11 cellular contexts compared by ENCODE assay signal in the genomic region with DNA sequence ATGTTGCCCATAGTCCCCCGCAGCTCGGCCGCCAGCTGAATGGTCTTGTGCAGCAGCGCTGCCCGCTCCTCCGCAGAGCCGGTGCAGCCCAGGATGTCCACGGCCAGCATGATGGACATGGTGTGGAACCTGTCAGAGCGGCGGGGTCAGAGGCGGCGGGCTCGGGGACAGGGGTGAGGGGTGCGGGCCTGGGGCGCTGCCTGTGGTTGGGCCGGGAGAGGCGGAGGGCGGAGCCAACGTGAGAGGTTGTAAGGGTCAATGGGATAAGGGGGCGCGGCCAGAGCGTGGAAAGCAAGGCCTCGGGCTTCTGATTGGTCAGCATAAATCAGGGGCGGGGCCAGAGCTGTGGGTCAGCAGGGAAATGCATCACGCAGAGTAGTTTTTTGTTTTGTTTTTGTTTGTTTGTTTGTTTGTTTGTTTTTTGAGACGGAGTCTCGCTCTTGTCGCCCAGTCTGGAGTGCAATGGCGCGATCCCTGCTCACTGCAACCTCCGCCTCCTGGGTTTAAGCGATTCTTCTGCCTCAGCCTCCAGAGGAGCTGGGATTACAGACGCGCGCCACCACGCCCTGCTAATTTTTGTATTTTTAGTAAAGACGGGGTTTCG. TPM values are rescaled to one million over a fixed set of nuclear protein-coding genes. Genes with fewer than 3 reads are reported as not detected.
DNase-seq lines count a peak whose midpoint lies in the region; ATAC-seq, FAIRE-seq and TF ChIP-seq lines count a peak whose summit lies in the region.
"Had no signal": no experiment of that assay in that cellular context is flagged by ENCODE, and none has a peak within 500 bp of the region (broad histone marks: within the 10 kb centered on the region; RNA-seq: fewer than 3 reads in every experiment).

No MANE protein-coding gene starts in this region.

- no peaks in the 10 kb centered on the region for H4K20me1 ChIP-seq in GM12878 (ENCODE audit: control insufficient read depth, insufficient read depth)

- no peaks in the 10 kb centered on the region for H3K9me3 Mint-ChIP-seq in osteocyte (ENCODE audit: unreplicated experiment)

- peak; percentile 37; the same call in 1 of the 2 replicates for TF ChIP-seq POLR2A in GM12878 (IDR thresholded peaks at IDR 0.05; ENCODE audit: low read depth, low read length)

- peak; percentile 95 for DNase-seq in G401 (ENCODE audit: low spot score)
- DNase-seq in GM12878 (ENCODE audit: low read depth, low spot score), result no peak
- DNase-seq in psoas muscle, result peak; percentile 62 to 88
- DNase-seq in SW 1271 (lab: John Stamatoyannopoulos, UW), result no peak
- no peak for DNase-seq in osteocyte (ENCODE audit: extremely low spot score, unreplicated experiment)
- DNase-seq: activated CD4-positive, alpha-beta T cell treated with anti-CD3 and anti-CD28 coated beads, Interleukin-2, amount 50 U/mL, for 4 hours had no signal

- H3K79me2 ChIP-seq in GM12878 (ENCODE audit: control insufficient read depth, insufficient read depth, low read length), result no peaks in the 10 kb centered on the region

- H3K4me1 ChIP-seq in GM12878 (ENCODE audit: control insufficient read depth, insufficient read depth, low read length) (no peaks in the 10 kb centered on the region), psoas muscle (peaks cover 8% of the 10 kb centered on the region)

- peaks cover 17% of the 10 kb centered on the region for H3K36me3 Mint-ChIP-seq in osteocyte (ENCODE audit: unreplicated experiment)

- CTCF ChIA-PET in GM12878 (lab: Yijun Ruan, JAX), result interaction anchor here (0.8 kb wide), 1 partner anchor 41 kb away, joined by 3 read pairs; no protein-coding TSS in a partner anchor

- no peak overlapping the region for H3K27ac Mint-ChIP-seq in osteocyte (ENCODE audit: unreplicated experiment)

- H3K27me3 ChIP-seq in GM12878 (replicated peaks in 1 of 2; ENCODE audit: control insufficient read depth in 2 of 2, insufficient read depth in 2 of 2, low read length in 1 of 2) (no peaks in the 10 kb centered on the region), psoas muscle (ENCODE audit: insufficient read depth in 3 of 3, low read length in 2 of 3) (peaks cover 0 to 1% (median 0%) of the 10 kb centered on the region in 3 donors)

- in situ Hi-C loops in G401 (cut with HindIII; ENCODE audit: low sequenced_read_pairs) (no loop called here), GM12878 (cut with MboI) (no loop called here)

- no peak overlapping the region for H3K9ac ChIP-seq in GM12878 (ENCODE audit: control insufficient read depth, insufficient read depth, low read length)

- WGBS in GM12878 (ENCODE audit: insufficient coverage, insufficient replicate concordance, low lambda C conversion rate, missing lambda C conversion rate), result 97% methylated on average over 36 of the region's 38 CpGs
- WGBS in psoas muscle, 3 donors, result 63 to 67% (median 63%) methylated on average over 38 of the region's 38 CpGs

- TF ChIP-seq CTCF in GM12878 (IDR thresholded peaks at IDR 0.05 in 2 of 3, conservative IDR thresholded peaks at IDR 0.05 in 1 of 3; ENCODE audit: control insufficient read depth in 2 of 3, extremely low read depth in 1 of 3, insufficient read depth in 1 of 3, low read depth in 3 of 3, low read length in 3 of 3) (no peak), psoas muscle (IDR thresholded peaks at IDR 0.05) (no peak), osteocyte (IDR thresholded peaks at IDR 0.05) (no peak)

- H3K27ac ChIP-seq in GM12878 (ENCODE audit: control insufficient read depth, insufficient read depth) (no peak overlapping the region), psoas muscle (peak overlapping the region; percentile 77)

- ATAC-seq in GM12878, result no peak
- ATAC-seq in psoas muscle, result peak; percentile 34 to 67 (median 47)
- ATAC-seq in HG03460 (IDR thresholded peaks at IDR 0.05; ENCODE audit: unreplicated experiment), result no peak
- no peak for ATAC-seq in HG03159 (IDR thresholded peaks at IDR 0.05; ENCODE audit: unreplicated experiment)

- POLR2A ChIA-PET in GM12878 (lab: Charles Lee), result no interaction called here

- intact Hi-C loops in GM12878 (cut with micrococcal nuclease; ENCODE audit: unreplicated experiment), result no loop called here
- intact Hi-C loops in psoas muscle (cut with DNase I), result no loop called here

- no peak overlapping the region for H3K4me3 Mint-ChIP-seq in osteocyte (ENCODE audit: unreplicated experiment)

- H2AFZ ChIP-seq in GM12878 (ENCODE audit: control insufficient read depth, low read depth, low read length), result no peak overlapping the region

- TF ChIP-seq EP300 in GM12878 (IDR thresholded peaks at IDR 0.05; ENCODE audit: borderline replicate concordance in 1 of 2, control insufficient read depth in 1 of 2, low read depth in 2 of 2, low read length in 2 of 2), result no peak

- H3K9me3 ChIP-seq in GM12878 (replicated peaks; ENCODE audit: control insufficient read depth, insufficient read depth, low read length), result no peaks in the 10 kb centered on the region
- no peaks in the 10 kb centered on the region for H3K9me3 ChIP-seq in psoas muscle

- H3K4me2 ChIP-seq in GM12878 (ENCODE audit: control insufficient read depth, insufficient read depth), result no peak overlapping the region

- no peaks in the 10 kb centered on the region for H3K4me1 Mint-ChIP-seq in osteocyte (ENCODE audit: unreplicated experiment)

- TF ChIP-seq RAD21 in GM12878 (IDR thresholded peaks at IDR 0.05; ENCODE audit: insufficient read depth, low read depth, low read length), result no peak

- no peaks in the 10 kb centered on the region for H3K27me3 Mint-ChIP-seq in osteocyte (ENCODE audit: unreplicated experiment)

- H3K36me3 ChIP-seq in GM12878 (ENCODE audit: control insufficient read depth in 2 of 2, insufficient read depth in 2 of 2, low read length in 1 of 2) (peaks cover 11 to 19% of the 10 kb centered on the region in 2 experiments), psoas muscle (ENCODE audit: insufficient read depth in 1 of 2, low read depth in 1 of 2) (peaks cover 0 to 19% of the 10 kb centered on the region in 2 donors)

- FAIRE-seq in GM12878 (lab: Jason Lieb, UNC), result no peak

- RAD21 ChIA-PET in GM12878 (lab: Charles Lee; ENCODE audit: unreplicated experiment), result no interaction called here

- no TSS peak for BruUV-seq in GM12878 (replicated peaks; lab: Mats Ljungman, UMichigan)

- SMC1A ChIA-PET in GM12878 (lab: Charles Lee; ENCODE audit: uncharacterized antibody, unreplicated experiment), result no interaction called here

- H3K4me3 ChIP-seq in GM12878, result no peak overlapping the region
- peak overlapping the region; percentile 35 for H3K4me3 ChIP-seq in iPS-11a (ENCODE audit: low read depth, low read length)
- H3K4me3 ChIP-seq in psoas muscle, result peak overlapping the region; percentile 54

RNA-seq across cellular contexts. Expression of a gene that starts 6.8 kb away (rescaled TPM):
- 17.9 and 25.0 TPM in 2 replicates for total RNA-seq in G401 (2014; rRNA removed; shearing (Covaris generic))
- total RNA-seq in GM12878 (2013; cell fraction: nucleolus; rRNA removed), result 3.9 and 6.5 TPM in 2 replicates
- total RNA-seq in GM12878 (2014; rRNA removed), result 7.8 and 12.6 TPM in 2 replicates
- total RNA-seq in GM12878 (2014; rRNA removed; fragmentation: Illumina TruSeq; extraction: Trizol), result 2.7 and 4.2 TPM in 2 replicates
- total RNA-seq in GM12878 (2021), result 11.5 and 11.6 TPM in 2 replicates
- 2.6 TPM for polyA plus RNA-seq in GM12878 (2011; ENCODE audit: low read depth)
- 0.91 and 2.4 TPM in 2 replicates for polyA plus RNA-seq in GM12878 (2011; rRNA removed)
- 6.6 and 11.0 TPM in 2 replicates for polyA plus RNA-seq in GM12878 (2011; cell fraction: cytosol; rRNA removed)
- 13.5 and 13.6 TPM in 2 replicates for polyA plus RNA-seq in GM12878 (2011; cell fraction: nucleus; rRNA removed)
- 6.7 and 8.2 TPM in 2 replicates for polyA plus RNA-seq in GM12878 (2012)
- polyA plus RNA-seq in GM12878 (2014; fragmentation: Illumina TruSeq; extraction: Trizol), result 1.6 and 5.4 TPM in 2 replicates
- polyA plus RNA-seq in GM12878 (2014; fragmentation: Nextera tagmentation; extraction: Ambion mirVana), result 1 to 10 TPM in 1 of 2 experiments, under 1 TPM in 1; 0.52 to 1.6 TPM
- 14.3 and 17.4 TPM in 2 replicates for polyA plus RNA-seq in GM12878 (2014; rRNA removed)
- 10 to 100 TPM; 22.1 to 23.7 TPM for polyA plus RNA-seq in GM12878 (2016; fragmentation: Nextera tagmentation; extraction: Ambion mirVana)
- 1.4 and 4.9 TPM in 2 replicates for polyA minus RNA-seq in GM12878 (2011; rRNA and poly(A)+ RNA removed)
- polyA minus RNA-seq in GM12878 (2011; cell fraction: cytosol; rRNA and poly(A)+ RNA removed), result 2.7 and 4.3 TPM in 2 replicates
- 5.1 and 8.0 TPM in 2 replicates for polyA minus RNA-seq in GM12878 (2011; cell fraction: nucleus; rRNA and poly(A)+ RNA removed)
- total RNA-seq in psoas muscle, result 1 to 10 TPM; 2.8 to 6.7 (median 4.0) TPM
- 1 to 10 TPM; 4.6 to 6.9 (median 5.0) TPM for polyA plus RNA-seq in psoas muscle
- total RNA-seq in osteocyte, result 9.3 and 11.5 TPM in 2 replicates

RNA-seq across cellular contexts. Expression of a gene that starts 26.1 kb away (rescaled TPM):
- not detected in 2 replicates for total RNA-seq in G401 (2014; rRNA removed; shearing (Covaris generic))
- not detected in 2 replicates for total RNA-seq in GM12878 (2013; cell fraction: nucleolus; rRNA removed)
- not detected in 2 replicates for total RNA-seq in GM12878 (2014; rRNA removed)
- not detected in 2 replicates for total RNA-seq in GM12878 (2014; rRNA removed; fragmentation: Illumina TruSeq; extraction: Trizol)
- total RNA-seq in GM12878 (2021), result not detected in 2 replicates
- not detected for polyA plus RNA-seq in GM12878 (2011; ENCODE audit: low read depth)
- 0.03 TPM in 1 of 2 replicates, not detected in the other for polyA plus RNA-seq in GM12878 (2011; rRNA removed)
- polyA plus RNA-seq in GM12878 (2011; cell fraction: cytosol; rRNA removed), result not detected in 2 replicates
- polyA plus RNA-seq in GM12878 (2011; cell fraction: nucleus; rRNA removed), result 0.03 TPM in 1 of 2 replicates, not detected in the other
- not detected in 2 replicates for polyA plus RNA-seq in GM12878 (2012)
- polyA plus RNA-seq in GM12878 (2014; fragmentation: Illumina TruSeq; extraction: Trizol), result not detected in 2 replicates
- polyA plus RNA-seq in GM12878 (2014; fragmentation: Nextera tagmentation; extraction: Ambion mirVana), result not detected
- 0.04 TPM in 1 of 2 replicates, not detected in the other for polyA plus RNA-seq in GM12878 (2014; rRNA removed)
- polyA plus RNA-seq in GM12878 (2016; fragmentation: Nextera tagmentation; extraction: Ambion mirVana), result not detected
- polyA minus RNA-seq in GM12878 (2011; rRNA and poly(A)+ RNA removed), result not detected in 2 replicates
- not detected in 2 replicates for polyA minus RNA-seq in GM12878 (2011; cell fraction: cytosol; rRNA and poly(A)+ RNA removed)
- not detected in 2 replicates for polyA minus RNA-seq in GM12878 (2011; cell fraction: nucleus; rRNA and poly(A)+ RNA removed)
- under 1 TPM in 1 of 4 donors, not detected in 3; 0.10 TPM for total RNA-seq in psoas muscle
- under 1 TPM in 2 of 3 donors, not detected in 1; 0.01 to 0.03 TPM for polyA plus RNA-seq in psoas muscle
- total RNA-seq in osteocyte, result not detected in 2 replicates
- total RNA-seq: HT1080 had no signal

RNA-seq across cellular contexts. Expression of a gene that starts 26.5 kb away (rescaled TPM):
- total RNA-seq in G401 (2014; rRNA removed; shearing (Covaris generic)), result 33.3 and 35.0 TPM in 2 replicates
- total RNA-seq in GM12878 (2013; cell fraction: nucleolus; rRNA removed), result 3.0 and 3.9 TPM in 2 replicates
- total RNA-seq in GM12878 (2014; rRNA removed) (30.7 and 31.0 TPM in 2 replicates), GM12878 (2014; rRNA removed; fragmentation: Illumina TruSeq; extraction: Trizol) (3.0 and 4.6 TPM in 2 replicates), GM12878 (2021) (13.1 and 14.5 TPM in 2 replicates), psoas muscle (10 to 100 TPM in 3 of 4 donors, 1 to 10 TPM in 1; 7.9 to 37.7 (median 13.3) TPM), osteocyte (10.6 and 10.7 TPM in 2 replicates)
- polyA plus RNA-seq in GM12878 (2011; ENCODE audit: low read depth), result 2.3 TPM
- polyA plus RNA-seq in GM12878 (2011; rRNA removed) (2.8 and 5.9 TPM in 2 replicates), GM12878 (2014; fragmentation: Illumina TruSeq; extraction: Trizol) (1.0 and 1.6 TPM in 2 replicates), GM12878 (2014; fragmentation: Nextera tagmentation; extraction: Ambion mirVana) (1 to 10 TPM in 1 of 2 experiments, under 1 TPM in 1; 0.69 to 1.8 TPM), GM12878 (2014; rRNA removed) (25.8 and 26.1 TPM in 2 replicates), GM12878 (2016; fragmentation: Nextera tagmentation; extraction: Ambion mirVana) (10 to 100 TPM; 36.4 to 38.4 TPM), psoas muscle (10 to 100 TPM; 21.8 to 44.6 (median 36.2) TPM)
- polyA plus RNA-seq in GM12878 (2011; cell fraction: cytosol; rRNA removed), result 10.0 and 18.3 TPM in 2 replicates
- polyA plus RNA-seq in GM12878 (2011; cell fraction: nucleus; rRNA removed), result 9.0 and 11.0 TPM in 2 replicates
- polyA plus RNA-seq in GM12878 (2012), result 6.5 and 6.8 TPM in 2 replicates
- polyA minus RNA-seq in GM12878 (2011; rRNA and poly(A)+ RNA removed), result 1.5 and 2.2 TPM in 2 replicates
- 2.4 and 4.5 TPM in 2 replicates for polyA minus RNA-seq in GM12878 (2011; cell fraction: cytosol; rRNA and poly(A)+ RNA removed)
- 3.3 and 4.2 TPM in 2 replicates for polyA minus RNA-seq in GM12878 (2011; cell fraction: nucleus; rRNA and poly(A)+ RNA removed)

RNA-seq across cellular contexts. Expression of a gene that starts 35.1 kb away (rescaled TPM):
- total RNA-seq in G401 (2014; rRNA removed; shearing (Covaris generic)), result not detected in 2 replicates
- total RNA-seq in GM12878 (2013; cell fraction: nucleolus; rRNA removed), result not detected in 2 replicates
- not detected in 2 replicates for total RNA-seq in GM12878 (2014; rRNA removed)
- total RNA-seq in GM12878 (2014; rRNA removed; fragmentation: Illumina TruSeq; extraction: Trizol), result not detected in 2 replicates
- not detected in 2 replicates for total RNA-seq in GM12878 (2021)
- polyA plus RNA-seq in GM12878 (2011; ENCODE audit: low read depth), result not detected
- polyA plus RNA-seq in GM12878 (2011; rRNA removed), result not detected in 2 replicates
- polyA plus RNA-seq in GM12878 (2011; cell fraction: cytosol; rRNA removed), result not detected in 2 replicates
- polyA plus RNA-seq in GM12878 (2011; cell fraction: nucleus; rRNA removed), result 0.24 TPM in 1 of 2 replicates, not detected in the other
- polyA plus RNA-seq in GM12878 (2012), result 0.24 and 0.37 TPM in 2 replicates
- polyA plus RNA-seq in GM12878 (2014; fragmentation: Illumina TruSeq; extraction: Trizol), result not detected in 2 replicates
- polyA plus RNA-seq in GM12878 (2014; fragmentation: Nextera tagmentation; extraction: Ambion mirVana), result not detected
- polyA plus RNA-seq in GM12878 (2014; rRNA removed), result not detected in 2 replicates
- polyA plus RNA-seq in GM12878 (2016; fragmentation: Nextera tagmentation; extraction: Ambion mirVana), result under 1 TPM; 0.08 to 0.72 TPM
- polyA minus RNA-seq in GM12878 (2011; rRNA and poly(A)+ RNA removed), result not detected in 2 replicates
- polyA minus RNA-seq in GM12878 (2011; cell fraction: cytosol; rRNA and poly(A)+ RNA removed), result not detected in 2 replicates
- not detected in 2 replicates for polyA minus RNA-seq in GM12878 (2011; cell fraction: nucleus; rRNA and poly(A)+ RNA removed)
- under 1 TPM in 1 of 4 donors, not detected in 3; 0.10 TPM for total RNA-seq in psoas muscle
- polyA plus RNA-seq in psoas muscle, result under 1 TPM; 0.18 to 0.34 (median 0.27) TPM
- total RNA-seq in osteocyte, result 0.24 TPM in 1 of 2 replicates, not detected in the other
- total RNA-seq: HT1080, subcutaneous adipose tissue had no signal

RNA-seq across cellular contexts. Expression of a gene that starts 36.5 kb away (rescaled TPM):
- 4.6 and 6.5 TPM in 2 replicates for total RNA-seq in G401 (2014; rRNA removed; shearing (Covaris generic))
- 28.6 and 33.2 TPM in 2 replicates for total RNA-seq in GM12878 (2013; cell fraction: nucleolus; rRNA removed)
- total RNA-seq in GM12878 (2014; rRNA removed) (16.1 and 19.0 TPM in 2 replicates), GM12878 (2014; rRNA removed; fragmentation: Illumina TruSeq; extraction: Trizol) (8.4 and 9.0 TPM in 2 replicates), GM12878 (2021) (21.0 and 23.5 TPM in 2 replicates), psoas muscle (10 to 100 TPM in 2 of 4 donors, 1 to 10 TPM in 2; 8.3 to 12.0 (median 10.3) TPM), osteocyte (19.3 and 20.4 TPM in 2 replicates)
- polyA plus RNA-seq in GM12878 (2011; ENCODE audit: low read depth), result 11.2 TPM
- polyA plus RNA-seq in GM12878 (2011; rRNA removed) (3.2 and 13.5 TPM in 2 replicates), GM12878 (2014; fragmentation: Illumina TruSeq; extraction: Trizol) (4.4 and 11.6 TPM in 2 replicates), GM12878 (2014; fragmentation: Nextera tagmentation; extraction: Ambion mirVana) (1 to 10 TPM; 1.2 to 1.9 TPM), GM12878 (2014; rRNA removed) (19.5 and 25.2 TPM in 2 replicates), GM12878 (2016; fragmentation: Nextera tagmentation; extraction: Ambion mirVana) (10 to 100 TPM; 20.7 to 23.2 TPM), psoas muscle (10 to 100 TPM in 1 of 3 donors, 1 to 10 TPM in 2; 5.3 to 10.0 (median 8.4) TPM)
- 18.5 and 20.4 TPM in 2 replicates for polyA plus RNA-seq in GM12878 (2011; cell fraction: cytosol; rRNA removed)
- 32.4 and 46.4 TPM in 2 replicates for polyA plus RNA-seq in GM12878 (2011; cell fraction: nucleus; rRNA removed)
- polyA plus RNA-seq in GM12878 (2012), result 17.4 and 22.8 TPM in 2 replicates
- 30.6 and 32.1 TPM in 2 replicates for polyA minus RNA-seq in GM12878 (2011; rRNA and poly(A)+ RNA removed)
- polyA minus RNA-seq in GM12878 (2011; cell fraction: cytosol; rRNA and poly(A)+ RNA removed), result 13.5 and 19.3 TPM in 2 replicates
- polyA minus RNA-seq in GM12878 (2011; cell fraction: nucleus; rRNA and poly(A)+ RNA removed), result 10.2 and 18.5 TPM in 2 replicates
- total RNA-seq: HT1080 had no signal

Comparison
In these comparisons a context has a peak if more than half of its experiments do, and no peak if none do; other contexts are left out.
1. DNase-seq: peak in G401 (single experiment) and psoas muscle (2 of 2); none in GM12878 (single experiment), SW 1271 (0 of 2) and osteocyte (single experiment).
2. ATAC-seq: peak in psoas muscle (4 of 4); none in GM12878 (single experiment), HG03460 (single experiment) and HG03159 (single experiment).